8 cellular contexts compared by ENCODE assay signal in genomic region chr7:142438235-142438922, GRCh38.
DNase-seq lines count a peak whose midpoint lies in the region; ATAC-seq and TF ChIP-seq lines count a peak whose summit lies in the region.

No MANE protein-coding gene starts in this region.

- H3K4me1 Mint-ChIP-seq in activated CD4-positive, alpha-beta memory T cell treated with anti-CD3 and anti-CD28 coated beads for 36 hours (ENCODE audit: low read depth), result peaks cover 55% of the 10 kb centered on the region

- no peak overlapping the region for H3K4me3 Mint-ChIP-seq in activated CD4-positive, alpha-beta memory T cell treated with anti-CD3 and anti-CD28 coated beads for 36 hours

- no peak for TF ChIP-seq POLR2A in prostate gland (IDR thresholded peaks at IDR 0.05)

- POLR2A ChIA-PET in A673 (lab: Charles Lee; ENCODE audit: low non-redundant PET), result no interaction called here
- POLR2A ChIA-PET in activated CD4-positive, alpha-beta memory T cell treated with anti-CD3 and anti-CD28 coated beads for 36 hours (lab: Charles Lee), result no interaction called here

- no peaks in the 10 kb centered on the region for H3K36me3 ChIP-seq in A673 (ENCODE audit: insufficient read depth, low read length, poor library complexity, severe bottlenecking)
- H3K36me3 ChIP-seq in prostate gland, result no peaks in the 10 kb centered on the region

- ATAC-seq in HG03460 (IDR thresholded peaks at IDR 0.05; ENCODE audit: unreplicated experiment) (no peak), GM18861 (IDR thresholded peaks at IDR 0.05; ENCODE audit: unreplicated experiment) (no peak)

- no peaks in the 10 kb centered on the region for H3K36me3 Mint-ChIP-seq in activated CD4-positive, alpha-beta memory T cell treated with anti-CD3 and anti-CD28 coated beads for 36 hours

- peak; percentile 62 for DNase-seq in A673 (ENCODE audit: low spot score)
- peak; percentile 61 for DNase-seq in GM03348 (ENCODE audit: low spot score)
- DNase-seq in Jurkat, Clone E6-1 (ENCODE audit: low read depth, low spot score), result peak; percentile 60
- peak; percentile 45 for DNase-seq in activated CD4-positive, alpha-beta memory T cell treated with anti-CD3 and anti-CD28 coated beads for 36 hours
- peak; percentile 85 for DNase-seq in iPS-NIHi7 (ENCODE audit: extremely low spot score)
- no peak for DNase-seq in prostate gland (ENCODE audit: low spot score)

- no TSS peak for BruUV-seq in A673 (replicated peaks; lab: Mats Ljungman, UMichigan)

- no peaks in the 10 kb centered on the region for H3K27me3 ChIP-seq in A673 (replicated peaks; ENCODE audit: insufficient read depth, low read depth, low read length, poor library complexity)
- no peaks in the 10 kb centered on the region for H3K27me3 ChIP-seq in prostate gland (replicated peaks; ENCODE audit: insufficient read depth)

- no peaks in the 10 kb centered on the region for H3K9me3 Mint-ChIP-seq in activated CD4-positive, alpha-beta memory T cell treated with anti-CD3 and anti-CD28 coated beads for 36 hours

- H3K4me1 ChIP-seq in A673 (ENCODE audit: insufficient read depth, low read length, poor library complexity, severe bottlenecking) (peaks cover 6% of the 10 kb centered on the region), prostate gland (replicated peaks) (no peaks in the 10 kb centered on the region)

- CTCF ChIA-PET in A673 (lab: Charles Lee), result no interaction called here
- CTCF ChIA-PET in activated CD4-positive, alpha-beta memory T cell treated with anti-CD3 and anti-CD28 coated beads for 36 hours (lab: Charles Lee), result interaction anchor here (1.1 to 2.3 kb wide), 6 partner anchors 10 to 59 kb away, joined by 3 to 7 read pairs (median 3); no protein-coding TSS in a partner anchor

- no peaks in the 10 kb centered on the region for H3K9me3 ChIP-seq in A673 (ENCODE audit: low read depth, low read length, poor library complexity, severe bottlenecking)
- no peaks in the 10 kb centered on the region for H3K9me3 ChIP-seq in prostate gland

- intact Hi-C loops in A673 (cut with micrococcal nuclease; ENCODE audit: unreplicated experiment), result no loop called here
- intact Hi-C loops in activated CD4-positive, alpha-beta memory T cell treated with anti-CD3 and anti-CD28 coated beads for 36 hours (cut with micrococcal nuclease), result loop anchor here (10.0 kb wide), 1 partner anchor 566 kb away; no protein-coding TSS in a partner anchor
- intact Hi-C loops in prostate gland (cut with DNase I), result no loop called here

- H3K27me3 Mint-ChIP-seq in activated CD4-positive, alpha-beta memory T cell treated with anti-CD3 and anti-CD28 coated beads for 36 hours, result no peaks in the 10 kb centered on the region

- H3K27ac ChIP-seq in A673 (ENCODE audit: low read depth, low read length, poor library complexity, severe bottlenecking), result no peak overlapping the region
- H3K27ac ChIP-seq in prostate gland, result no peak overlapping the region

- H3K27ac Mint-ChIP-seq in activated CD4-positive, alpha-beta memory T cell treated with anti-CD3 and anti-CD28 coated beads for 36 hours, result no peak overlapping the region

- H3K4me3 ChIP-seq in A673 (ENCODE audit: low read depth, low read length, poor library complexity, severe bottlenecking) (no peak overlapping the region), prostate gland (no peak overlapping the region)
- H3K4me3 ChIP-seq in Jurkat, Clone E6-1 (ENCODE audit: low read length), result no peak overlapping the region

- peak; percentile 85 for TF ChIP-seq CTCF in A673 (conservative IDR thresholded peaks at IDR 0.05; ENCODE audit: low read depth, low read length)
- peak in 2 of 4 experiments; percentile 7 to 28 for TF ChIP-seq CTCF in prostate gland (IDR thresholded peaks at IDR 0.05)

- 86% methylated on average over 12 of the region's 12 CpGs for WGBS in prostate gland
